Comparison of ENCODE assay signal across 1 cellular context in the genomic region with DNA sequence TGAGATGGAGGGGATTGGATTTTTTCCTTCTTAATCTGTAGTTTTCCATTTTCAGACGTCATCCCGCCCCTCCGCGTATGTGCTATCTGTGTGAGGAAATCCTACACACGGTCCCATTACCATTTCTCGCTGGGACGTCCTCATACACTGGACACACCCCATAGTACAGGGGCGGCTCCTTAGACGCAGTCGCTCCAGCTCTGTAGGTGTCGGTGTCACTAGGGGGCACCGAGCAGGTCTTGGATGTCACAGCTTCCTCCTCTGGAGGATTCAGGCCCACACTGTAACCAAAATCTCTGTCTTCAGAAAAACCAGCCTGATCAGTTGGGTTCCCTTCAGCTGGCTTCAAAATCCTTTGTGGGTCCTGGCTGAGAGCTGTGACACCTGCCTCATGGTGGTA.
TF ChIP-seq lines count a peak whose summit lies in the region.

No MANE protein-coding gene starts in this region.

TF ChIP-seq in WTC11, 78 proteins besides CTCF, POLR2A, EP300 and RAD21 (continued from another document):
- TF ChIP-seq, protein P1, sequence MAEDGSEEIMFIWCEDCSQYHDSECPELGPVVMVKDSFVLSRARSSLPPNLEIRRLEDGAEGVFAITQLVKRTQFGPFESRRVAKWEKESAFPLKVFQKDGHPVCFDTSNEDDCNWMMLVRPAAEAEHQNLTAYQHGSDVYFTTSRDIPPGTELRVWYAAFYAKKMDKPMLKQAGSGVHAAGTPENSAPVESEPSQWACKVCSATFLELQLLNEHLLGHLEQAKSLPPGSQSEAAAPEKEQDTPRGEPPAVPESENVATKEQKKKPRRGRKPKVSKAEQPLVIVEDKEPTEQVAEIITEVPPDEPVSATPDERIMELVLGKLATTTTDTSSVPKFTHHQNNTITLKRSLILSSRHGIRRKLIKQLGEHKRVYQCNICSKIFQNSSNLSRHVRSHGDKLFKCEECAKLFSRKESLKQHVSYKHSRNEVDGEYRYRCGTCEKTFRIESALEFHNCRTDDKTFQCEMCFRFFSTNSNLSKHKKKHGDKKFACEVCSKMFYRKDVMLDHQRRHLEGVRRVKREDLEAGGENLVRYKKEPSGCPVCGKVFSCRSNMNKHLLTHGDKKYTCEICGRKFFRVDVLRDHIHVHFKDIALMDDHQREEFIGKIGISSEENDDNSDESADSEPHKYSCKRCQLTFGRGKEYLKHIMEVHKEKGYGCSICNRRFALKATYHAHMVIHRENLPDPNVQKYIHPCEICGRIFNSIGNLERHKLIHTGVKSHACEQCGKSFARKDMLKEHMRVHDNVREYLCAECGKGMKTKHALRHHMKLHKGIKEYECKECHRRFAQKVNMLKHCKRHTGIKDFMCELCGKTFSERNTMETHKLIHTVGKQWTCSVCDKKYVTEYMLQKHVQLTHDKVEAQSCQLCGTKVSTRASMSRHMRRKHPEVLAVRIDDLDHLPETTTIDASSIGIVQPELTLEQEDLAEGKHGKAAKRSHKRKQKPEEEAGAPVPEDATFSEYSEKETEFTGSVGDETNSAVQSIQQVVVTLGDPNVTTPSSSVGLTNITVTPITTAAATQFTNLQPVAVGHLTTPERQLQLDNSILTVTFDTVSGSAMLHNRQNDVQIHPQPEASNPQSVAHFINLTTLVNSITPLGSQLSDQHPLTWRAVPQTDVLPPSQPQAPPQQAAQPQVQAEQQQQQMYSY (CRISPR knock-in tag; IDR thresholded peaks at IDR 0.05): no peak
- TF ChIP-seq, protein P2, sequence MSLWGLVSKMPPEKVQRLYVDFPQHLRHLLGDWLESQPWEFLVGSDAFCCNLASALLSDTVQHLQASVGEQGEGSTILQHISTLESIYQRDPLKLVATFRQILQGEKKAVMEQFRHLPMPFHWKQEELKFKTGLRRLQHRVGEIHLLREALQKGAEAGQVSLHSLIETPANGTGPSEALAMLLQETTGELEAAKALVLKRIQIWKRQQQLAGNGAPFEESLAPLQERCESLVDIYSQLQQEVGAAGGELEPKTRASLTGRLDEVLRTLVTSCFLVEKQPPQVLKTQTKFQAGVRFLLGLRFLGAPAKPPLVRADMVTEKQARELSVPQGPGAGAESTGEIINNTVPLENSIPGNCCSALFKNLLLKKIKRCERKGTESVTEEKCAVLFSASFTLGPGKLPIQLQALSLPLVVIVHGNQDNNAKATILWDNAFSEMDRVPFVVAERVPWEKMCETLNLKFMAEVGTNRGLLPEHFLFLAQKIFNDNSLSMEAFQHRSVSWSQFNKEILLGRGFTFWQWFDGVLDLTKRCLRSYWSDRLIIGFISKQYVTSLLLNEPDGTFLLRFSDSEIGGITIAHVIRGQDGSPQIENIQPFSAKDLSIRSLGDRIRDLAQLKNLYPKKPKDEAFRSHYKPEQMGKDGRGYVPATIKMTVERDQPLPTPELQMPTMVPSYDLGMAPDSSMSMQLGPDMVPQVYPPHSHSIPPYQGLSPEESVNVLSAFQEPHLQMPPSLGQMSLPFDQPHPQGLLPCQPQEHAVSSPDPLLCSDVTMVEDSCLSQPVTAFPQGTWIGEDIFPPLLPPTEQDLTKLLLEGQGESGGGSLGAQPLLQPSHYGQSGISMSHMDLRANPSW (CRISPR knock-in tag; conservative IDR thresholded peaks at IDR 0.05; ENCODE audit: low read depth): no peak
- no peak for TF ChIP-seq CBFB (CRISPR knock-in tag; IDR thresholded peaks at IDR 0.05; ENCODE audit: low read depth)
- TF ChIP-seq, protein P3, sequence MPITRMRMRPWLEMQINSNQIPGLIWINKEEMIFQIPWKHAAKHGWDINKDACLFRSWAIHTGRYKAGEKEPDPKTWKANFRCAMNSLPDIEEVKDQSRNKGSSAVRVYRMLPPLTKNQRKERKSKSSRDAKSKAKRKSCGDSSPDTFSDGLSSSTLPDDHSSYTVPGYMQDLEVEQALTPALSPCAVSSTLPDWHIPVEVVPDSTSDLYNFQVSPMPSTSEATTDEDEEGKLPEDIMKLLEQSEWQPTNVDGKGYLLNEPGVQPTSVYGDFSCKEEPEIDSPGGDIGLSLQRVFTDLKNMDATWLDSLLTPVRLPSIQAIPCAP (CRISPR knock-in tag; IDR thresholded peaks at IDR 0.05): no peak
- TF ChIP-seq TCF7 (CRISPR knock-in tag; IDR thresholded peaks at IDR 0.05; ENCODE audit: low read depth): no peak
- TF ChIP-seq, protein P4, sequence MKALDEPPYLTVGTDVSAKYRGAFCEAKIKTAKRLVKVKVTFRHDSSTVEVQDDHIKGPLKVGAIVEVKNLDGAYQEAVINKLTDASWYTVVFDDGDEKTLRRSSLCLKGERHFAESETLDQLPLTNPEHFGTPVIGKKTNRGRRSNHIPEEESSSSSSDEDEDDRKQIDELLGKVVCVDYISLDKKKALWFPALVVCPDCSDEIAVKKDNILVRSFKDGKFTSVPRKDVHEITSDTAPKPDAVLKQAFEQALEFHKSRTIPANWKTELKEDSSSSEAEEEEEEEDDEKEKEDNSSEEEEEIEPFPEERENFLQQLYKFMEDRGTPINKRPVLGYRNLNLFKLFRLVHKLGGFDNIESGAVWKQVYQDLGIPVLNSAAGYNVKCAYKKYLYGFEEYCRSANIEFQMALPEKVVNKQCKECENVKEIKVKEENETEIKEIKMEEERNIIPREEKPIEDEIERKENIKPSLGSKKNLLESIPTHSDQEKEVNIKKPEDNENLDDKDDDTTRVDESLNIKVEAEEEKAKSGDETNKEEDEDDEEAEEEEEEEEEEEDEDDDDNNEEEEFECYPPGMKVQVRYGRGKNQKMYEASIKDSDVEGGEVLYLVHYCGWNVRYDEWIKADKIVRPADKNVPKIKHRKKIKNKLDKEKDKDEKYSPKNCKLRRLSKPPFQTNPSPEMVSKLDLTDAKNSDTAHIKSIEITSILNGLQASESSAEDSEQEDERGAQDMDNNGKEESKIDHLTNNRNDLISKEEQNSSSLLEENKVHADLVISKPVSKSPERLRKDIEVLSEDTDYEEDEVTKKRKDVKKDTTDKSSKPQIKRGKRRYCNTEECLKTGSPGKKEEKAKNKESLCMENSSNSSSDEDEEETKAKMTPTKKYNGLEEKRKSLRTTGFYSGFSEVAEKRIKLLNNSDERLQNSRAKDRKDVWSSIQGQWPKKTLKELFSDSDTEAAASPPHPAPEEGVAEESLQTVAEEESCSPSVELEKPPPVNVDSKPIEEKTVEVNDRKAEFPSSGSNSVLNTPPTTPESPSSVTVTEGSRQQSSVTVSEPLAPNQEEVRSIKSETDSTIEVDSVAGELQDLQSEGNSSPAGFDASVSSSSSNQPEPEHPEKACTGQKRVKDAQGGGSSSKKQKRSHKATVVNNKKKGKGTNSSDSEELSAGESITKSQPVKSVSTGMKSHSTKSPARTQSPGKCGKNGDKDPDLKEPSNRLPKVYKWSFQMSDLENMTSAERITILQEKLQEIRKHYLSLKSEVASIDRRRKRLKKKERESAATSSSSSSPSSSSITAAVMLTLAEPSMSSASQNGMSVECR (CRISPR knock-in tag; IDR thresholded peaks at IDR 0.05; ENCODE audit: borderline replicate concordance): no peak
